ENCODE assay signal across 21 cellular contexts in the genomic region with DNA sequence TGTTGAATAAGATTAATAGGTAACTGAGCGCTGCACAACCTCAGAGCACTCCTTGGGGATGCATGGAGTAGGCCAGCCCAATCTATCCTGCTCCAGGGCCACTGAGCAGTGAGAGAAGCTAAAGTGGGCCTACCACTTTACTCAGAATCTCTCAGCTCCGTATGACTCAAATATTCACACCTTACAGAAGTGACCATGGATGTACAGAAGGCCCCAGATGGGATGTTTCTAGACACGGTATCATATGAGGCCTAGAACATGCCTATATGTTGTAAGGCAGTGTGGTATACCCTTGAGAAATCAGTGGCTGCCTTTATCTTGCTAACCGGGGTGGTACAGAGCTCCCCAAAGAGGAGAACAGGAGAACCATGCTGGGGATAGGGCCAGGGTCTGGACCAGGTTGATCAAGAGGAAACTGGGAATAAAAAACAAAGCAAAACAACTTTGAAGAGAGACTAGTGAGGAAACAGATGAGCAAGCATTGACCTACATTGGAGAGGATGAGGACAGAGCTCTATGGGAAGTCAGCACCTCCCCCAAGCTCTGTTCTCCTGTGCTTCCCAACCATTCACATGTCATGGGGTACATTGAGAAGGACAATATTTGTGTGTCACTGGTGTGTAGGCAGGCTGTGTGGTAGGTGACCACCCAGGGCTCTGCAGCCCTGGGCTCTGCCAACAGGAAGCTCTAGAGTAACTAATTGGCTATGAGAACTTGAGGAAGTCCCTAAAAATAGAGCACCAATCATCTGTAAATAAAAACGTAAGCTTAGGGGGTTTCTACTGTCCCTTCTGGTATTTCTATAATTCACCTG. TPM values are rescaled to one million over a fixed set of nuclear protein-coding genes. Genes with fewer than 3 reads are reported as not detected.
DNase-seq lines count a peak whose midpoint lies in the region; ATAC-seq, FAIRE-seq and TF ChIP-seq lines count a peak whose summit lies in the region.
"Had no signal": no experiment of that assay in that cellular context is flagged by ENCODE, and none has a peak within 500 bp of the region (broad histone marks: within the 10 kb centered on the region; RNA-seq: fewer than 3 reads in every experiment).

No MANE protein-coding gene starts in this region.

- no peak overlapping the region for H3K4me3 Mint-ChIP-seq in CD4-positive, alpha-beta T cell
- H3K4me3 Mint-ChIP-seq in activated T-helper 1 cell treated with anti-CD3 and anti-CD28 coated beads, Interleukin-12 subunit alpha, Interleukin-12 subunit beta, Interleukin-2, Interleukin-4 antibody, amounts not matched to agents 30 ng/mL and 10 ng/mL and 1 ng/mL, durations not matched to agents 14 hours and 24 hours and 36 hours, result peak overlapping the region; percentile 46

- ATAC-seq in CD4-positive, alpha-beta T cell (ENCODE audit: poor library complexity), result no peak
- ATAC-seq in HG03469 (IDR thresholded peaks at IDR 0.05; ENCODE audit: unreplicated experiment) (peak; percentile 50), mucosa of descending colon (peak; percentile 12), pancreas (no peak)
- ATAC-seq: gastrocnemius medialis, left ventricle myocardium superior had no signal

- CTCF ChIA-PET in CD4-positive, alpha-beta T cell (lab: Charles Lee), result interaction anchor here (0.8 kb wide), 1 partner anchor 154 kb away, joined by 3 read pairs; no protein-coding TSS in a partner anchor

- H3K27ac ChIP-seq in CD4-positive, alpha-beta T cell (ENCODE audit: low read depth, low read length), result no peak overlapping the region
- H3K27ac ChIP-seq in pancreas, result no peak overlapping the region
- H3K27ac ChIP-seq: gastrocnemius medialis, parathyroid adenoma, thoracic aorta had no signal

- peaks cover 47% of the 10 kb centered on the region for H3K4me1 Mint-ChIP-seq in CD4-positive, alpha-beta T cell (ENCODE audit: low read depth)
- peaks cover 77% of the 10 kb centered on the region for H3K4me1 Mint-ChIP-seq in activated T-helper 1 cell treated with anti-CD3 and anti-CD28 coated beads, Interleukin-12 subunit alpha, Interleukin-12 subunit beta, Interleukin-2, Interleukin-4 antibody, amounts not matched to agents 30 ng/mL and 10 ng/mL and 1 ng/mL, durations not matched to agents 14 hours and 24 hours and 36 hours (ENCODE audit: low read depth)

- peak overlapping the region; percentile 47 for H3K27ac Mint-ChIP-seq in CD4-positive, alpha-beta T cell
- peak overlapping the region; percentile 91 for H3K27ac Mint-ChIP-seq in activated T-helper 1 cell treated with anti-CD3 and anti-CD28 coated beads, Interleukin-12 subunit alpha, Interleukin-12 subunit beta, Interleukin-2, Interleukin-4 antibody, amounts not matched to agents 30 ng/mL and 10 ng/mL and 1 ng/mL, durations not matched to agents 14 hours and 24 hours and 36 hours

- H3K9me3 Mint-ChIP-seq in CD4-positive, alpha-beta T cell, result peaks cover 5% of the 10 kb centered on the region
- H3K9me3 Mint-ChIP-seq in activated T-helper 1 cell treated with anti-CD3 and anti-CD28 coated beads, Interleukin-12 subunit alpha, Interleukin-12 subunit beta, Interleukin-2, Interleukin-4 antibody, amounts not matched to agents 30 ng/mL and 10 ng/mL and 1 ng/mL, durations not matched to agents 14 hours and 24 hours and 36 hours, result peaks cover 14% of the 10 kb centered on the region

- H3K9me3 ChIP-seq in CD4-positive, alpha-beta T cell (ENCODE audit: control insufficient read depth, low read length), result peaks cover 6% of the 10 kb centered on the region
- H3K9me3 ChIP-seq in mucosa of descending colon (no peaks in the 10 kb centered on the region), pancreas (no peaks in the 10 kb centered on the region)
- H3K9me3 ChIP-seq: gastrocnemius medialis had no signal

- 71 to 80% methylated on average over 5 of the region's 5 CpGs for WGBS in pancreas, 2 donors

- H3K4me3 ChIP-seq in mucosa of descending colon (no peak overlapping the region), pancreas (no peak overlapping the region)
- H3K4me3 ChIP-seq: gastrocnemius medialis, thoracic aorta had no signal

- no peak for FAIRE-seq in pancreas (lab: Jason Lieb, UNC)
- FAIRE-seq: H54 had no signal

- H3K4me1 ChIP-seq in mucosa of descending colon (ENCODE audit: low read depth) (no peaks in the 10 kb centered on the region), pancreas (no peaks in the 10 kb centered on the region)
- H3K4me1 ChIP-seq: parathyroid adenoma had no signal

- H3K36me3 Mint-ChIP-seq in CD4-positive, alpha-beta T cell (ENCODE audit: low read depth), result no peaks in the 10 kb centered on the region
- peaks cover 54% of the 10 kb centered on the region for H3K36me3 Mint-ChIP-seq in activated T-helper 1 cell treated with anti-CD3 and anti-CD28 coated beads, Interleukin-12 subunit alpha, Interleukin-12 subunit beta, Interleukin-2, Interleukin-4 antibody, amounts not matched to agents 30 ng/mL and 10 ng/mL and 1 ng/mL, durations not matched to agents 14 hours and 24 hours and 36 hours (ENCODE audit: low read depth)

- DNase-seq in CD4-positive, alpha-beta T cell, result no peak
- no peak for DNase-seq in activated T-helper 1 cell treated with anti-CD3 and anti-CD28 coated beads, Interleukin-12 subunit alpha, Interleukin-12 subunit beta, Interleukin-2, Interleukin-4 antibody, amounts not matched to agents 30 ng/mL and 10 ng/mL and 1 ng/mL, durations not matched to agents 14 hours and 24 hours and 36 hours (ENCODE audit: low spot score)
- no peak for DNase-seq in mucosa of descending colon
- no peak for DNase-seq in pancreas
- no peak for DNase-seq in GM19240 (ENCODE audit: insufficient read length, low spot score)
- DNase-seq in COR-L47 (lab: John Stamatoyannopoulos, UW), result no peak
- DNase-seq: activated CD4-positive, alpha-beta T cell treated with anti-CD3 and anti-CD28 coated beads, Interleukin-2, amount 50 U/mL, for 4 hours; activated gamma-delta T cell treated with Interleukin-2 at 50 U/mL for 16 hours; gastrocnemius medialis; KG1; left ventricle myocardium superior; NCI-H1105; NCI-H2107; NCI-H524 treated with DMSO at 0.1 percent for 48 hours; SIG-M5; stimulated activated CD4-positive, alpha-beta T cell treated with anti-CD3 and anti-CD28 coated beads, Interleukin-2, amount 100 ng/mL, for 48 hours had no signal

- no peak for TF ChIP-seq CTCF in CD4-positive, alpha-beta T cell (IDR thresholded peaks at IDR 0.05)
- no peak for TF ChIP-seq CTCF in mucosa of descending colon (IDR thresholded peaks at IDR 0.05)
- TF ChIP-seq CTCF in pancreas (IDR thresholded peaks at IDR 0.05), result no peak

- no peaks in the 10 kb centered on the region for H3K36me3 ChIP-seq in mucosa of descending colon (ENCODE audit: low read depth)
- no peaks in the 10 kb centered on the region for H3K36me3 ChIP-seq in pancreas
- H3K36me3 ChIP-seq: gastrocnemius medialis, thoracic aorta had no signal

- POLR2A ChIA-PET in CD4-positive, alpha-beta T cell (lab: Charles Lee), result interaction anchor here (1.1 kb wide), 1 partner anchor 17 kb away, joined by 5 read pairs; no protein-coding TSS in a partner anchor

- intact Hi-C loops in CD4-positive, alpha-beta T cell (cut with DNase I, micrococcal nuclease), result no loop called here
- intact Hi-C loops in activated T-helper 1 cell treated with anti-CD3 and anti-CD28 coated beads, Interleukin-12 subunit alpha, Interleukin-12 subunit beta, Interleukin-2, Interleukin-4 antibody, amounts not matched to agents 30 ng/mL and 10 ng/mL and 1 ng/mL, durations not matched to agents 14 hours and 24 hours and 36 hours (cut with micrococcal nuclease), result loop anchor here (2.0 to 5.0 kb wide), 8 partner anchors 72 to 1102 kb away; a partner anchor contains a TSS
- intact Hi-C loops in mucosa of descending colon (cut with DNase I, micrococcal nuclease) (no loop called here), pancreas (cut with DNase I) (no loop called here)

- H3K27me3 ChIP-seq in CD4-positive, alpha-beta T cell (ENCODE audit: control insufficient read depth, insufficient read depth, low read length), result peaks cover 1% of the 10 kb centered on the region
- H3K27me3 ChIP-seq in pancreas, result peaks cover 0 to 9% (median 0%) of the 10 kb centered on the region in 4 donors
- H3K27me3 ChIP-seq: gastrocnemius medialis had no signal

- H3K27me3 Mint-ChIP-seq in CD4-positive, alpha-beta T cell, result no peaks in the 10 kb centered on the region
- H3K27me3 Mint-ChIP-seq in activated T-helper 1 cell treated with anti-CD3 and anti-CD28 coated beads, Interleukin-12 subunit alpha, Interleukin-12 subunit beta, Interleukin-2, Interleukin-4 antibody, amounts not matched to agents 30 ng/mL and 10 ng/mL and 1 ng/mL, durations not matched to agents 14 hours and 24 hours and 36 hours (ENCODE audit: insufficient read depth), result no peaks in the 10 kb centered on the region

RNA-seq across cellular contexts. Expression of a gene that starts 31.4 kb away (rescaled TPM):
- 1 to 10 TPM; 4.3 to 5.9 TPM for total RNA-seq in CD4-positive, alpha-beta T cell
- total RNA-seq in activated T-helper 1 cell treated with anti-CD3 and anti-CD28 coated beads, Interleukin-12 subunit alpha, Interleukin-12 subunit beta, Interleukin-2, Interleukin-4 antibody, amounts not matched to agents 30 ng/mL and 10 ng/mL and 1 ng/mL, durations not matched to agents 14 hours and 24 hours and 36 hours, result 121 and 128 TPM in 2 replicates
- total RNA-seq in mucosa of descending colon (1 to 10 TPM; 1.3 to 5.6 (median 1.9) TPM), pancreas (1 to 10 TPM in 4 of 6 donors, under 1 TPM in 2; 0.43 to 9.9 (median 2.5) TPM)
- polyA plus RNA-seq in pancreas, result 10 to 100 TPM in 1 of 2 donors, 1 to 10 TPM in 1; 6.0 to 29.3 TPM
- total RNA-seq: epithelial cell of proximal tubule had no signal

Comparison
In these comparisons a context has a peak if more than half of its experiments do, and no peak if none do; other contexts are left out.
1. ATAC-seq: peak in HG03469 (single experiment) and mucosa of descending colon (single experiment); none in CD4-positive, alpha-beta T cell (single experiment) and pancreas (0 of 4).
2. RNA of a gene that starts 31.4 kb away (total RNA-seq): 121 to 128 TPM in activated T-helper 1 cell treated with anti-CD3 and anti-CD28 coated beads, Interleukin-12 subunit alpha, Interleukin-12 subunit beta, Interleukin-2, Interleukin-4 antibody, amounts not matched to agents 30 ng/mL and 10 ng/mL and 1 ng/mL, durations not matched to agents 14 hours and 24 hours and 36 hours; 4.3 to 5.9 TPM in CD4-positive, alpha-beta T cell, 0.43 to 9.9 TPM in pancreas and 1.3 to 5.6 TPM in mucosa of descending colon; every median in the first group is over 10 times any median in the second.